Comparison of ENCODE assay signal across 7 cellular contexts in genomic region chr2:69816923-69817542, GRCh38. TPM values are rescaled to one million over a fixed set of nuclear protein-coding genes. Genes with fewer than 3 reads are reported as not detected.
DNase-seq lines count a peak whose midpoint lies in the region; ATAC-seq and TF ChIP-seq lines count a peak whose summit lies in the region.

No MANE protein-coding gene starts in this region.

- TF ChIP-seq EP300 in gastroesophageal sphincter (IDR thresholded peaks at IDR 0.05) = no peak

- no peaks in the 10 kb centered on the region for H3K79me2 ChIP-seq in trophoblast cell (ENCODE audit: control insufficient read depth, insufficient read depth, low read length, poor library complexity)

- H2AFZ ChIP-seq in trophoblast cell (ENCODE audit: insufficient read depth, low read length, poor library complexity) = no peak overlapping the region

- H3K27me3 ChIP-seq in SJCRH30 = no peaks in the 10 kb centered on the region
- no peaks in the 10 kb centered on the region for H3K27me3 ChIP-seq in gastroesophageal sphincter
- H3K27me3 ChIP-seq in trophoblast cell (ENCODE audit: insufficient read depth, low read length) = no peaks in the 10 kb centered on the region
- no peaks in the 10 kb centered on the region for H3K27me3 ChIP-seq in upper lobe of right lung

- TF ChIP-seq POLR2A in gastroesophageal sphincter (IDR thresholded peaks at IDR 0.05) = no peak

- H3K4me2 ChIP-seq in trophoblast cell (ENCODE audit: low read length) = no peak overlapping the region

- intact Hi-C loops in upper lobe of right lung (cut with DNase I) = loop anchor here (5.0 kb wide), 1 partner anchor 95 kb away; no protein-coding TSS in a partner anchor

- H2AK5ac ChIP-seq in trophoblast cell (ENCODE audit: low read length) = no peak overlapping the region

- H3K9me3 ChIP-seq in SJCRH30 (replicated peaks) (no peaks in the 10 kb centered on the region), gastroesophageal sphincter (no peaks in the 10 kb centered on the region), trophoblast cell (ENCODE audit: insufficient read depth, low read depth, low read length) (no peaks in the 10 kb centered on the region), upper lobe of right lung (no peaks in the 10 kb centered on the region)

- no peak overlapping the region for H2BK5ac ChIP-seq in trophoblast cell (ENCODE audit: low read depth, low read length, poor library complexity)

- H3K4me1 ChIP-seq in SJCRH30 (no peaks in the 10 kb centered on the region), gastroesophageal sphincter (peaks cover 0 to 10% (median 0%) of the 10 kb centered on the region in 3 donors), trophoblast cell (ENCODE audit: control insufficient read depth in 1 of 2, insufficient read depth in 2 of 2, low read length in 2 of 2) (no peaks in the 10 kb centered on the region), upper lobe of right lung (no peaks in the 10 kb centered on the region)

- WGBS in gastroesophageal sphincter (ENCODE audit: low coverage in 1 of 2), 2 donors = 13 to 14% methylated on average over 3 of the region's 3 CpGs
- WGBS in trophoblast cell (ENCODE audit: extremely low coverage, insufficient coverage, insufficient read length) = no CpG with 5 or more reads among the region's 3 CpGs

- H4K12ac ChIP-seq in trophoblast cell (ENCODE audit: low read depth, low read length) = no peak overlapping the region

- no peak overlapping the region for H3K27ac ChIP-seq in SJCRH30
- no peak overlapping the region for H3K27ac ChIP-seq in gastroesophageal sphincter
- H3K27ac ChIP-seq in trophoblast cell (ENCODE audit: low read depth, low read length) = no peak overlapping the region
- H3K27ac ChIP-seq in upper lobe of right lung = no peak overlapping the region

- H3K36me3 ChIP-seq in SJCRH30 (no peaks in the 10 kb centered on the region), gastroesophageal sphincter (peaks cover 0 to 69% of the 10 kb centered on the region in 2 donors), trophoblast cell (ENCODE audit: control insufficient read depth in 1 of 2, insufficient read depth in 2 of 2, low read length in 2 of 2) (peaks cover 16 to 22% of the 10 kb centered on the region in 2 experiments), upper lobe of right lung (peaks cover 52% of the 10 kb centered on the region)

- H3K18ac ChIP-seq in trophoblast cell (ENCODE audit: low read length) = no peak overlapping the region

- H3K23ac ChIP-seq in trophoblast cell (ENCODE audit: low read length) = no peak overlapping the region

- DNase-seq in MV-4-11 (lab: John Stamatoyannopoulos, UW) = peak; percentile 87
- DNase-seq in SJCRH30 = peak; percentile 76 to 91
- DNase-seq in activated gamma-delta T cell treated with anti-CD3 and anti-CD28 coated beads, Interleukin-2, amount 50 U/mL, for 16 hours (ENCODE audit: low read depth) = peak; percentile 63
- DNase-seq in trophoblast cell = peak; percentile 86 to 98
- DNase-seq in upper lobe of right lung = no peak

- no peak overlapping the region for H4K91ac ChIP-seq in trophoblast cell (ENCODE audit: low read depth, low read length)

- H3K4me3 ChIP-seq in SJCRH30 (no peak overlapping the region), gastroesophageal sphincter (no peak overlapping the region), trophoblast cell (ENCODE audit: low read depth, low read length) (no peak overlapping the region), upper lobe of right lung (no peak overlapping the region)

- H3K79me1 ChIP-seq in trophoblast cell (ENCODE audit: low read length) = no peaks in the 10 kb centered on the region

- H2BK120ac ChIP-seq in trophoblast cell (ENCODE audit: insufficient read depth, low read length, poor library complexity) = no peak overlapping the region

- H4K8ac ChIP-seq in trophoblast cell (ENCODE audit: low read depth, low read length) = no peak overlapping the region

- peak; percentile 48 for ATAC-seq in GM18498 (IDR thresholded peaks at IDR 0.05; ENCODE audit: unreplicated experiment)
- peak; percentile 77 for ATAC-seq in gastroesophageal sphincter
- ATAC-seq in upper lobe of right lung = peak; percentile 93

- no peak overlapping the region for H2BK12ac ChIP-seq in trophoblast cell (ENCODE audit: low read length)

- no peak overlapping the region for H3K14ac ChIP-seq in trophoblast cell (ENCODE audit: low read length)

- no peak overlapping the region for H3K4ac ChIP-seq in trophoblast cell (ENCODE audit: low read depth, low read length)

- peak; percentile 92 to 98 (median 97) for TF ChIP-seq CTCF in gastroesophageal sphincter (IDR thresholded peaks at IDR 0.05)
- TF ChIP-seq CTCF in upper lobe of right lung (IDR thresholded peaks at IDR 0.05) = peak; percentile 91

- H3K9ac ChIP-seq in trophoblast cell (ENCODE audit: low read length) = no peak overlapping the region

RNA-seq across cellular contexts. Expression of gene GMCL1, which starts 12.4 kb away (rescaled TPM):
- total RNA-seq in SJCRH30 (2014; rRNA removed; shearing (Covaris generic)) = 20.1 and 26.1 TPM in 2 replicates
- total RNA-seq in gastroesophageal sphincter = 10 to 100 TPM; 10.6 to 14.8 (median 13.0) TPM
- polyA plus RNA-seq in trophoblast cell (2013) = 13.3 and 13.7 TPM in 2 replicates
- 11.9 TPM for total RNA-seq in upper lobe of right lung
